In genomic region chr4:73661646-73662119, GRCh38 we compare ENCODE assay signal across 13 cellular contexts. TPM values are rescaled to one million over a fixed set of nuclear protein-coding genes. Genes with fewer than 3 reads are reported as not detected.
DNase-seq lines count a peak whose midpoint lies in the region; ATAC-seq, FAIRE-seq and TF ChIP-seq lines count a peak whose summit lies in the region.
"Had no signal": no experiment of that assay in that cellular context is flagged by ENCODE, and none has a peak within 500 bp of the region (broad histone marks: within the 10 kb centered on the region; RNA-seq: fewer than 3 reads in every experiment).

No MANE protein-coding gene starts in this region.

- no peaks in the 10 kb centered on the region for H3K9me1 ChIP-seq in keratinocyte (ENCODE audit: control insufficient read depth, extremely low read depth, insufficient read depth, low read length)

- 93% methylated on average over 2 of the region's 2 CpGs for WGBS in hepatocyte (ENCODE audit: low lambda C conversion rate, missing lambda C conversion rate)

- H3K4me3 Mint-ChIP-seq in activated CD8-positive, alpha-beta T cell treated with anti-CD3 and anti-CD28 coated beads for 36 hours = no peak overlapping the region

- DNase-seq in COLO829 (ENCODE audit: low spot score) = peak; percentile 59
- peak; percentile 16 for DNase-seq in Jurkat, Clone E6-1 (ENCODE audit: low read depth, low spot score)
- DNase-seq in amniotic epithelial cell (ENCODE audit: low read depth) = peak; percentile 100
- peak; percentile 94 for DNase-seq in keratinocyte (ENCODE audit: low read depth, low spot score)
- DNase-seq in hepatocyte (ENCODE audit: low spot score) = no peak
- DNase-seq in activated CD8-positive, alpha-beta T cell treated with anti-CD3 and anti-CD28 coated beads for 36 hours = no peak
- no peak for DNase-seq in NCI-H1694 (lab: John Stamatoyannopoulos, UW)
- DNase-seq: effector CD4-positive, alpha-beta T cell; lower lobe of right lung; NCI-H1092 treated with DMSO at 0.1 percent for 48 hours; Peyer's patch; stimulated activated CD4-positive, alpha-beta T cell treated with anti-CD3 and anti-CD28 coated beads, Interleukin-12 subunit alpha, Interleukin-12 subunit beta, amount 100 ng/mL, for 4 hours had no signal

- H3K4me1 ChIP-seq in keratinocyte (ENCODE audit: control insufficient read depth, extremely low read depth, insufficient read depth, low read length) (peaks cover 17% of the 10 kb centered on the region), hepatocyte (ENCODE audit: insufficient read depth) (no peaks in the 10 kb centered on the region)
- H3K4me1 ChIP-seq: lower lobe of right lung, Peyer's patch had no signal

- H3K9me2 ChIP-seq in hepatocyte (replicated peaks; ENCODE audit: insufficient read depth) = no peaks in the 10 kb centered on the region

- H3K4me2 ChIP-seq in keratinocyte (ENCODE audit: control insufficient read depth, extremely low read depth, insufficient read depth, low read depth, low read length) (no peak overlapping the region), hepatocyte (no peak overlapping the region)

- intact Hi-C loops in activated CD8-positive, alpha-beta T cell treated with anti-CD3 and anti-CD28 coated beads for 36 hours (cut with micrococcal nuclease) = loop anchor here (5.0 kb wide), 1 partner anchor 471 kb away; no protein-coding TSS in a partner anchor

- peaks cover 4% of the 10 kb centered on the region for H3K27me3 Mint-ChIP-seq in activated CD8-positive, alpha-beta T cell treated with anti-CD3 and anti-CD28 coated beads for 36 hours

- H3K4me3 ChIP-seq in Jurkat, Clone E6-1 (ENCODE audit: low read length) = no peak overlapping the region
- no peak overlapping the region for H3K4me3 ChIP-seq in keratinocyte (ENCODE audit: control insufficient read depth in 2 of 3, extremely low read depth in 1 of 3, insufficient read depth in 2 of 3, low read depth in 1 of 3, low read length in 3 of 3)
- no peak overlapping the region for H3K4me3 ChIP-seq in hepatocyte
- H3K4me3 ChIP-seq: lower lobe of right lung, Peyer's patch had no signal

- no peaks in the 10 kb centered on the region for H3K79me2 ChIP-seq in keratinocyte (ENCODE audit: control insufficient read depth, insufficient read depth, low read length)
- H3K79me2 ChIP-seq in hepatocyte = no peaks in the 10 kb centered on the region

- no peak overlapping the region for H3K9ac ChIP-seq in keratinocyte (ENCODE audit: control insufficient read depth, extremely low read depth, insufficient read depth, low read length)

- no peaks in the 10 kb centered on the region for H3K36me3 Mint-ChIP-seq in activated CD8-positive, alpha-beta T cell treated with anti-CD3 and anti-CD28 coated beads for 36 hours (ENCODE audit: low read depth)

- H3K4me1 Mint-ChIP-seq in activated CD8-positive, alpha-beta T cell treated with anti-CD3 and anti-CD28 coated beads for 36 hours (ENCODE audit: low read depth) = peaks cover 3% of the 10 kb centered on the region

- no peaks in the 10 kb centered on the region for H3K9me3 ChIP-seq in keratinocyte (ENCODE audit: control insufficient read depth, low read depth, low read length)
- no peaks in the 10 kb centered on the region for H3K9me3 ChIP-seq in hepatocyte (ENCODE audit: low read depth)
- H3K9me3 ChIP-seq: lower lobe of right lung, Peyer's patch had no signal

- H4K20me1 ChIP-seq in keratinocyte (ENCODE audit: control insufficient read depth, extremely low read depth, insufficient read depth, low read length) (no peaks in the 10 kb centered on the region), hepatocyte (ENCODE audit: insufficient read depth, poor library complexity, severe bottlenecking) (no peaks in the 10 kb centered on the region)

- H3K27ac Mint-ChIP-seq in activated CD8-positive, alpha-beta T cell treated with anti-CD3 and anti-CD28 coated beads for 36 hours = no peak overlapping the region

- H3K36me3 ChIP-seq in keratinocyte (ENCODE audit: control insufficient read depth in 2 of 2, extremely low read depth in 1 of 2, insufficient read depth in 2 of 2, low read length in 2 of 2) = no peaks in the 10 kb centered on the region
- H3K36me3 ChIP-seq in hepatocyte (replicated peaks; ENCODE audit: insufficient read depth, low read depth) = no peaks in the 10 kb centered on the region
- H3K36me3 ChIP-seq: lower lobe of right lung, Peyer's patch had no signal

- CTCF ChIA-PET in activated CD8-positive, alpha-beta T cell treated with anti-CD3 and anti-CD28 coated beads for 36 hours (lab: Charles Lee) = interaction anchor here (1.0 to 3.9 kb wide), 4 partner anchors 8 to 472 kb away, joined by 3 to 20 read pairs (median 10); partner anchors contain the start of gene CXCL2

- no peak overlapping the region for H3K27ac ChIP-seq in keratinocyte (ENCODE audit: control insufficient read depth, insufficient read depth, low read length)
- no peak overlapping the region for H3K27ac ChIP-seq in hepatocyte
- H3K27ac ChIP-seq: lower lobe of right lung, Peyer's patch had no signal

- H3K27me3 ChIP-seq in keratinocyte (ENCODE audit: control insufficient read depth, extremely low read depth, insufficient read depth, low read length) (no peaks in the 10 kb centered on the region), hepatocyte (no peaks in the 10 kb centered on the region)
- H3K27me3 ChIP-seq: Peyer's patch had no signal

- FAIRE-seq in keratinocyte (lab: Jason Lieb, UNC) = peak; percentile 98

- POLR2A ChIA-PET in activated CD8-positive, alpha-beta T cell treated with anti-CD3 and anti-CD28 coated beads for 36 hours (lab: Charles Lee) = no interaction called here

- TF ChIP-seq CTCF in keratinocyte (optimal IDR thresholded peaks at IDR 0.05 in 1 of 3, IDR thresholded peaks at IDR 0.05 in 1 of 3, conservative IDR thresholded peaks at IDR 0.05 in 1 of 3; ENCODE audit: extremely low read depth in 1 of 3, insufficient read depth in 2 of 3, low read length in 3 of 3) (peak; percentile 17 to 39 (median 26)), hepatocyte (IDR thresholded peaks at IDR 0.05; ENCODE audit: poor library complexity) (no peak)
- no peak for TF ChIP-seq CTCF in activated CD8-positive, alpha-beta T cell treated with anti-CD3 and anti-CD28 coated beads for 36 hours (IDR thresholded peaks at IDR 0.05)

- ATAC-seq in GM21360 (IDR thresholded peaks at IDR 0.05; ENCODE audit: unreplicated experiment) = no peak
- no peak for ATAC-seq in activated CD8-positive, alpha-beta T cell treated with anti-CD3 and anti-CD28 coated beads for 36 hours

- dilution Hi-C loops in keratinocyte (cut with MboI; ENCODE audit: extremely low pct_ligation_motif_present, low sequenced_read_pairs) = no loop called here

- H3K9me3 Mint-ChIP-seq in activated CD8-positive, alpha-beta T cell treated with anti-CD3 and anti-CD28 coated beads for 36 hours = no peaks in the 10 kb centered on the region

- H2AFZ ChIP-seq in keratinocyte (ENCODE audit: control insufficient read depth, low read length) (no peak overlapping the region), hepatocyte (no peak overlapping the region)

RNA-seq across cellular contexts. Expression of gene RASSF6, which starts 41.4 kb away (rescaled TPM):
- not detected for polyA plus RNA-seq in Jurkat, Clone E6-1 (2012; ENCODE audit: insufficient read depth, insufficient read length)
- polyA plus RNA-seq in keratinocyte = 3.6 to 6.5 TPM (median 4.4 TPM) in 3 replicates
- polyA plus RNA-seq in keratinocyte (2011; ENCODE audit: low read depth) = 5.2 TPM
- polyA plus RNA-seq in keratinocyte (2011; cell fraction: cytosol; rRNA removed) = 4.5 and 8.3 TPM in 2 replicates
- polyA plus RNA-seq in keratinocyte (2011; cell fraction: nucleus; rRNA removed) = 10.1 and 11.4 TPM in 2 replicates
- polyA plus RNA-seq in keratinocyte (2012; ENCODE audit: low replicate concordance) = 3.5 and 3.6 TPM in 2 replicates
- polyA minus RNA-seq in keratinocyte = 2.8 to 3.6 TPM (median 3.4 TPM) in 3 replicates
- polyA minus RNA-seq in keratinocyte (2011; cell fraction: cytosol; rRNA and poly(A)+ RNA removed) = 5.8 TPM
- 7.7 and 16.1 TPM in 2 replicates for polyA minus RNA-seq in keratinocyte (2011; cell fraction: nucleus; rRNA and poly(A)+ RNA removed)
- 6.0 and 6.5 TPM in 2 replicates for total RNA-seq in hepatocyte
- 2.1 and 3.0 TPM in 2 replicates for polyA plus RNA-seq in hepatocyte
- total RNA-seq in activated CD8-positive, alpha-beta T cell treated with anti-CD3 and anti-CD28 coated beads for 36 hours = not detected

Comparison
In these comparisons a context has a peak if more than half of its experiments do, and no peak if none do; other contexts are left out.
1. DNase-seq: peak in COLO829 (single experiment), Jurkat, Clone E6-1 (single experiment), amniotic epithelial cell (single experiment) and keratinocyte (single experiment); none in hepatocyte (single experiment), activated CD8-positive, alpha-beta T cell treated with anti-CD3 and anti-CD28 coated beads for 36 hours (single experiment) and NCI-H1694 (single experiment).
2. CTCF ChIP-seq: peak in keratinocyte (3 of 3); none in hepatocyte (single experiment) and activated CD8-positive, alpha-beta T cell treated with anti-CD3 and anti-CD28 coated beads for 36 hours (single experiment).